Comparison of ENCODE assay signal across 8 cellular contexts in the genomic region with DNA sequence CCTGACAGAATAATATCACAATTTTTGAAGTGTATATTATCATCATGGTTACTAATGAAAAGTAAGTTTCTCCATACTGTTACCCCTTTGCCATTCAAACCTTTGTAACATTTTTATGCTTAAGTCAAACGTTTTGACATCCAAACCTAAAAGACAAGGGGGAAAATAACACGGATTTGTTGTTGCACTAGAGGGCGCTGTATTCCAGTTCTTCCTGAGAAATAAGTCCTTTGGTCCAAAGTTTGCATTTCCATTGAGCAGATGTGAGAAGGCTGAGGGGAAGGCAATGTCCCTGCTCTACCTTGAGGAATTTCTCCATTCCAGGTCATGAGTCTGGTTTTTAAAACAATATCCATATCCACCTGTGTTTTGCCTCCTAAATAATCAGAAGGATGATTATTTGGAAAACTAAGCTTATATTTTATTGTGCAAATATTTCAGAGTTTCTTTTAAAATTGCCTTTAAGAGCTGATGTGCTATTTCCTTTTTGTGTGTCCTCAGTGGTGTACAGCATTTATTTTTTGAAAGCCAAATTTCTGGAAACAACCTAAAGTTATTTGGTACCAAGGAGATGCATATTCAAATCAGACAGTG. TPM values are rescaled to one million over a fixed set of nuclear protein-coding genes. Genes with fewer than 3 reads are reported as not detected.
DNase-seq lines count a peak whose midpoint lies in the region; ATAC-seq and TF ChIP-seq lines count a peak whose summit lies in the region.

No MANE protein-coding gene starts in this region.

- H3K4ac ChIP-seq in mesendoderm (ENCODE audit: low read depth, low read length), result no peak overlapping the region

- H3K4me3 ChIP-seq in AG04449 (ENCODE audit: low read depth, low read length) (no peak overlapping the region), mesendoderm (ENCODE audit: low read length) (no peak overlapping the region)

- CTCF ChIA-PET in AG04449 (lab: Yijun Ruan, JAX), result interaction anchor here (0.7 to 2.7 kb wide), 44 partner anchors 7 to 240 kb away, joined by 3 to 66 read pairs (median 6); a partner anchor contains a TSS

- H3K27ac Mint-ChIP-seq in endothelial cell (ENCODE audit: unreplicated experiment), result no peak overlapping the region

- POLR2A ChIA-PET in AG04449 (lab: Yijun Ruan, JAX), result no interaction called here

- H3K4me3 Mint-ChIP-seq in endothelial cell (ENCODE audit: unreplicated experiment), result no peak overlapping the region

- no peaks in the 10 kb centered on the region for H3K79me2 ChIP-seq in mesendoderm (ENCODE audit: control insufficient read depth, insufficient read depth, low read length)

- H3K36me3 Mint-ChIP-seq in endothelial cell (ENCODE audit: low read depth, unreplicated experiment), result no peaks in the 10 kb centered on the region

- H3K79me1 ChIP-seq in mesendoderm (ENCODE audit: low read length), result no peaks in the 10 kb centered on the region

- H4K8ac ChIP-seq in mesendoderm (ENCODE audit: low read depth, low read length), result no peak overlapping the region

- H3K4me1 Mint-ChIP-seq in endothelial cell (ENCODE audit: unreplicated experiment), result peaks cover 4% of the 10 kb centered on the region

- H3K27me3 ChIP-seq in mesendoderm (ENCODE audit: insufficient read depth, low read length, poor library complexity), result no peaks in the 10 kb centered on the region

- H4K5ac ChIP-seq in mesendoderm (ENCODE audit: low read length), result no peak overlapping the region

- TF ChIP-seq CTCF in AG04449 (IDR thresholded peaks at IDR 0.05; ENCODE audit: insufficient read depth, low read length, missing control alignments), result peak; percentile 64
- peak; percentile 94 for TF ChIP-seq CTCF in endothelial cell (IDR thresholded peaks at IDR 0.05; ENCODE audit: unreplicated experiment)

- no peaks in the 10 kb centered on the region for H3K27me3 Mint-ChIP-seq in endothelial cell (ENCODE audit: unreplicated experiment)

- ATAC-seq in SK-N-SH treated with all-trans-retinoic acid at 6 μM for 48 hours (peak; percentile 84), GM19395 (IDR thresholded peaks at IDR 0.05; ENCODE audit: unreplicated experiment) (no peak), GM19467 (IDR thresholded peaks at IDR 0.05; ENCODE audit: unreplicated experiment) (no peak)

- H2AK5ac ChIP-seq in mesendoderm (ENCODE audit: low read length), result no peak overlapping the region

- no peaks in the 10 kb centered on the region for H3K4me1 ChIP-seq in mesendoderm (ENCODE audit: control insufficient read depth, low read depth, low read length)

- no peaks in the 10 kb centered on the region for H3K9me3 Mint-ChIP-seq in endothelial cell (ENCODE audit: unreplicated experiment)

- H3K4me2 ChIP-seq in mesendoderm (ENCODE audit: low read length), result no peak overlapping the region

- DNase-seq in AG04449 (ENCODE audit: low read depth, low spot score) (peak; percentile 56), GM04503 (ENCODE audit: low read depth) (peak; percentile 27), NCI-H1105 (lab: John Stamatoyannopoulos, UW) (peak; percentile 13), endothelial cell (ENCODE audit: low spot score) (peak; percentile 54), mesendoderm (peak; percentile 83)

- whole genome bisulfite sequencing in mesendoderm (ENCODE audit: extremely low coverage, insufficient coverage, low lambda C conversion rate), result no CpG with 5 or more reads among the region's 3 CpGs

- H3K27ac ChIP-seq in mesendoderm (ENCODE audit: low read depth, low read length), result no peak overlapping the region

- H2BK5ac ChIP-seq in mesendoderm (ENCODE audit: low read length), result no peak overlapping the region

- H3K18ac ChIP-seq in mesendoderm (ENCODE audit: low read length), result no peak overlapping the region

- no peak overlapping the region for H2BK120ac ChIP-seq in mesendoderm (ENCODE audit: low read depth, low read length)

- H3K56ac ChIP-seq in mesendoderm (ENCODE audit: low read length), result no peak overlapping the region

- H2BK15ac ChIP-seq in mesendoderm (replicated peaks; ENCODE audit: low read depth), result no peak overlapping the region

- H3K9ac ChIP-seq in mesendoderm (ENCODE audit: low read length), result no peak overlapping the region

- H3K36me3 ChIP-seq in mesendoderm (ENCODE audit: control insufficient read depth, insufficient read depth, low read length), result no peaks in the 10 kb centered on the region

- no peak overlapping the region for H3K23ac ChIP-seq in mesendoderm (ENCODE audit: low read length)

TF ChIP-seq in SK-N-SH treated with all-trans-retinoic acid at 6 μM for 48 hours, 23 proteins besides CTCF, POLR2A, EP300 and RAD21:
- TF ChIP-seq CSDC2 (CRISPR knock-in tag; IDR thresholded peaks at IDR 0.05), result no peak
- TF ChIP-seq ZFP30 (CRISPR knock-in tag; IDR thresholded peaks at IDR 0.05), result no peak

RNA-seq across cellular contexts. Expression of a gene that starts 9.7 kb away (rescaled TPM):
- total RNA-seq in endothelial cell (ENCODE audit: unreplicated experiment), result not detected
- polyA plus RNA-seq in mesendoderm (2013, experiment 1 of 2), result not detected
- polyA plus RNA-seq in mesendoderm (2013, experiment 2 of 2), result not detected

RNA-seq across cellular contexts. Expression of a gene that starts 49.4 kb away (rescaled TPM):
- not detected for total RNA-seq in endothelial cell (ENCODE audit: unreplicated experiment)
- not detected for polyA plus RNA-seq in mesendoderm (2013, experiment 1 of 2)
- polyA plus RNA-seq in mesendoderm (2013, experiment 2 of 2), result not detected

Comparison
In these comparisons a context has a peak if more than half of its experiments do, and no peak if none do; other contexts are left out.
1. DNase-seq: peak in every context shown above with its lines; median percentile 83 in mesendoderm; 56 in AG04449; 54 in endothelial cell; 27 in GM04503; 13 in NCI-H1105.